ENCODE assay signal across 1 cellular context in genomic region chr7:102028206-102028826, GRCh38.
TF ChIP-seq lines count a peak whose summit lies in the region.

No MANE protein-coding gene starts in this region.

TF ChIP-seq in H1, 55 proteins besides CTCF, POLR2A, EP300 and RAD21:
- TF ChIP-seq CBX5 (IDR thresholded peaks at IDR 0.05; ENCODE audit: low read depth, low read length) (no peak), TCF12 (IDR thresholded peaks at IDR 0.05; ENCODE audit: low read depth, low read length) (no peak), ATF3 (IDR thresholded peaks at IDR 0.05; ENCODE audit: insufficient read depth, low read depth, low read length) (no peak), KDM5A (IDR thresholded peaks at IDR 0.05; ENCODE audit: low read length) (no peak), NANOG (IDR thresholded peaks at IDR 0.05; ENCODE audit: insufficient read depth, low read depth, low read length, poor library complexity, severe bottlenecking) (no peak), SRF (IDR thresholded peaks at IDR 0.05; ENCODE audit: low read depth, low read length) (no peak), ZNF274 (IDR thresholded peaks at IDR 0.05; ENCODE audit: borderline replicate concordance, extremely low read depth, low read length) (no peak), E2F6 (IDR thresholded peaks at IDR 0.05) (no peak), SAP30 (IDR thresholded peaks at IDR 0.05; ENCODE audit: insufficient read depth, insufficient replicate concordance, low read length) (no peak), SP4 (IDR thresholded peaks at IDR 0.05; ENCODE audit: low read length) (no peak), TAF1 (IDR thresholded peaks at IDR 0.05; ENCODE audit: low read depth, low read length) (no peak), CREB1 (IDR thresholded peaks at IDR 0.05) (no peak), MAX (IDR thresholded peaks at IDR 0.05) (no peak), JUND (IDR thresholded peaks at IDR 0.05; ENCODE audit: low read length) (no peak), KDM1A (IDR thresholded peaks at IDR 0.05; ENCODE audit: borderline replicate concordance, low read length) (no peak), SIX5 (IDR thresholded peaks at IDR 0.05; ENCODE audit: low read depth, low read length) (no peak), GABPA (IDR thresholded peaks at IDR 0.05; ENCODE audit: borderline replicate concordance, insufficient read depth, low read length) (no peak)
